ENCODE assay signal across 1 cellular context in the genomic region with DNA sequence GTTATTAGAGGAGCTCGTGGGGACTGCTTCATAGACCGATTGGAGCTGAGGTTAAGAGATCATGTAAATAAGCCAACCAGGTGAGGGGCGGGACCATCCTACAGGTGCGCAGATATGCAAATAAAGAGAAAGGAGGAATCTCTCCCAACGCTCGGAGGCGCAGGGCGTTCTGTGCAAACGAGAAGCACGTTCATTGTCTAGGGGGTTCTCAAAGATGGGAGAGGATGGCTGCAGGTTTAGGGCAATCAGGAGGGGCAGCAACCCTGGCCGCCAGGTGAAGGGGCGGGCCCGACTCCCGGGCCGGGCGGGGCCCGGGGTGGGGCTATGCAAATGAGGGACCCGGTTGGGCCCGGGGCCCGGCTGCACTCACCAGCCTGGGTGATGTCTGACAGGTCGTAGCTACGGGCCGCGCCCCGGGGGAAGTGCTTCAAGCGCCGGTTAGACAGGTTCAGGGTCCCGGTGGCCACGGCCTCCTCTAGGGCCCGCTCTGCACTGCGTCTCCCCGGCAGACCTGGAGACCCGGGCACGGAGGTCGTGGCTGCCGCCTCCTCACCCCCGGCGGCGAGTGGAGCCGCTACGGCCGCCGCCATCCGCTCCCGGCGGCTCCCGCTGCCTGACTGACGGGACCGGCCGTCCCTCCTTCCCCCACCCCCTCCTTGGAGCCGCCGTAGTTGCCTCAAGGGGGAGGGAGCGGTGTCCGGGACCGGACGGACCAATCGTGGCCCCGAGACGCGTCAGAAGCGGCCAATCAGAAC.
A peak's percentile ranks its signal among the peaks of the same experiment; 100 is the strongest.
TF ChIP-seq lines count a peak whose summit lies in the region.

A gene with protein sequence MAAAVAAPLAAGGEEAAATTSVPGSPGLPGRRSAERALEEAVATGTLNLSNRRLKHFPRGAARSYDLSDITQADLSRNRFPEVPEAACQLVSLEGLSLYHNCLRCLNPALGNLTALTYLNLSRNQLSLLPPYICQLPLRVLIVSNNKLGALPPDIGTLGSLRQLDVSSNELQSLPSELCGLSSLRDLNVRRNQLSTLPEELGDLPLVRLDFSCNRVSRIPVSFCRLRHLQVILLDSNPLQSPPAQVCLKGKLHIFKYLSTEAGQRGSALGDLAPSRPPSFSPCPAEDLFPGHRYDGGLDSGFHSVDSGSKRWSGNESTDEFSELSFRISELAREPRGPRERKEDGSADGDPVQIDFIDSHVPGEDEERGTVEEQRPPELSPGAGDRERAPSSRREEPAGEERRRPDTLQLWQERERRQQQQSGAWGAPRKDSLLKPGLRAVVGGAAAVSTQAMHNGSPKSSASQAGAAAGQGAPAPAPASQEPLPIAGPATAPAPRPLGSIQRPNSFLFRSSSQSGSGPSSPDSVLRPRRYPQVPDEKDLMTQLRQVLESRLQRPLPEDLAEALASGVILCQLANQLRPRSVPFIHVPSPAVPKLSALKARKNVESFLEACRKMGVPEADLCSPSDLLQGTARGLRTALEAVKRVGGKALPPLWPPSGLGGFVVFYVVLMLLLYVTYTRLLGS (minus strand): TSS at position 619 of the 755 bp plus-strand sequence. CDS start 29 bp downstream, at position 590.

TF ChIP-seq in K562, 482 proteins besides CTCF, POLR2A, EP300 and RAD21 (continued from another document and continues in another):
- TF ChIP-seq, protein P1, sequence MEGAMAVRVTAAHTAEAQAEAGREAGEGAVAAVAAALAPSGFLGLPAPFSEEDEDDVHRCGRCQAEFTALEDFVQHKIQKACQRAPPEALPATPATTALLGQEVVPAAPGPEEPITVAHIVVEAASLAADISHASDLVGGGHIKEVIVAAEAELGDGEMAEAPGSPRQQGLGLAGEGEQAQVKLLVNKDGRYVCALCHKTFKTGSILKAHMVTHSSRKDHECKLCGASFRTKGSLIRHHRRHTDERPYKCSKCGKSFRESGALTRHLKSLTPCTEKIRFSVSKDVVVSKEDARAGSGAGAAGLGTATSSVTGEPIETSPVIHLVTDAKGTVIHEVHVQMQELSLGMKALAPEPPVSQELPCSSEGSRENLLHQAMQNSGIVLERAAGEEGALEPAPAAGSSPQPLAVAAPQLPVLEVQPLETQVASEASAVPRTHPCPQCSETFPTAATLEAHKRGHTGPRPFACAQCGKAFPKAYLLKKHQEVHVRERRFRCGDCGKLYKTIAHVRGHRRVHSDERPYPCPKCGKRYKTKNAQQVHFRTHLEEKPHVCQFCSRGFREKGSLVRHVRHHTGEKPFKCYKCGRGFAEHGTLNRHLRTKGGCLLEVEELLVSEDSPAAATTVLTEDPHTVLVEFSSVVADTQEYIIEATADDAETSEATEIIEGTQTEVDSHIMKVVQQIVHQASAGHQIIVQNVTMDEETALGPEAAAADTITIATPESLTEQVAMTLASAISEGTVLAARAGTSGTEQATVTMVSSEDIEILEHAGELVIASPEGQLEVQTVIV (CRISPR knock-in tag; IDR thresholded peaks at IDR 0.05; ENCODE audit: borderline replicate concordance), result no peak
- TF ChIP-seq ZNF445 (CRISPR knock-in tag; IDR thresholded peaks at IDR 0.05; ENCODE audit: low read depth), result peak; percentile 61; the same call in 1 of the 2 replicates
- 0 out of 2 replicates have a peak, but pooled peaks have one; percentile 22 for TF ChIP-seq PRMT5 (CRISPR knock-in tag; IDR thresholded peaks at IDR 0.05)
- TF ChIP-seq KLF1 (tag; IDR thresholded peaks at IDR 0.05), result 0 out of 2 replicates have a peak, but pooled peaks have one; percentile 16
- TF ChIP-seq DDX20 (tag; IDR thresholded peaks at IDR 0.05; ENCODE audit: low read depth), result no peak
- TF ChIP-seq, protein P2, sequence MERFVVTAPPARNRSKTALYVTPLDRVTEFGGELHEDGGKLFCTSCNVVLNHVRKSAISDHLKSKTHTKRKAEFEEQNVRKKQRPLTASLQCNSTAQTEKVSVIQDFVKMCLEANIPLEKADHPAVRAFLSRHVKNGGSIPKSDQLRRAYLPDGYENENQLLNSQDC (CRISPR knock-in tag; IDR thresholded peaks at IDR 0.05), result peak; percentile 80; the same call in 1 of the 2 replicates
- TF ChIP-seq ZNF717 (CRISPR knock-in tag; IDR thresholded peaks at IDR 0.05), result no peak
- TF ChIP-seq, protein P3, sequence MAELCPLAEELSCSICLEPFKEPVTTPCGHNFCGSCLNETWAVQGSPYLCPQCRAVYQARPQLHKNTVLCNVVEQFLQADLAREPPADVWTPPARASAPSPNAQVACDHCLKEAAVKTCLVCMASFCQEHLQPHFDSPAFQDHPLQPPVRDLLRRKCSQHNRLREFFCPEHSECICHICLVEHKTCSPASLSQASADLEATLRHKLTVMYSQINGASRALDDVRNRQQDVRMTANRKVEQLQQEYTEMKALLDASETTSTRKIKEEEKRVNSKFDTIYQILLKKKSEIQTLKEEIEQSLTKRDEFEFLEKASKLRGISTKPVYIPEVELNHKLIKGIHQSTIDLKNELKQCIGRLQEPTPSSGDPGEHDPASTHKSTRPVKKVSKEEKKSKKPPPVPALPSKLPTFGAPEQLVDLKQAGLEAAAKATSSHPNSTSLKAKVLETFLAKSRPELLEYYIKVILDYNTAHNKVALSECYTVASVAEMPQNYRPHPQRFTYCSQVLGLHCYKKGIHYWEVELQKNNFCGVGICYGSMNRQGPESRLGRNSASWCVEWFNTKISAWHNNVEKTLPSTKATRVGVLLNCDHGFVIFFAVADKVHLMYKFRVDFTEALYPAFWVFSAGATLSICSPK (IDR thresholded peaks at IDR 0.05; ENCODE audit: borderline replicate concordance), result no peak
- TF ChIP-seq, protein P4, sequence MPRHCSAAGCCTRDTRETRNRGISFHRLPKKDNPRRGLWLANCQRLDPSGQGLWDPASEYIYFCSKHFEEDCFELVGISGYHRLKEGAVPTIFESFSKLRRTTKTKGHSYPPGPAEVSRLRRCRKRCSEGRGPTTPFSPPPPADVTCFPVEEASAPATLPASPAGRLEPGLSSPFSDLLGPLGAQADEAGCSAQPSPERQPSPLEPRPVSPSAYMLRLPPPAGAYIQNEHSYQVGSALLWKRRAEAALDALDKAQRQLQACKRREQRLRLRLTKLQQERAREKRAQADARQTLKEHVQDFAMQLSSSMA (CRISPR knock-in tag; IDR thresholded peaks at IDR 0.05), result 0 out of 2 replicates have a peak, but pooled peaks have one; percentile 36
- TF ChIP-seq, protein P5, sequence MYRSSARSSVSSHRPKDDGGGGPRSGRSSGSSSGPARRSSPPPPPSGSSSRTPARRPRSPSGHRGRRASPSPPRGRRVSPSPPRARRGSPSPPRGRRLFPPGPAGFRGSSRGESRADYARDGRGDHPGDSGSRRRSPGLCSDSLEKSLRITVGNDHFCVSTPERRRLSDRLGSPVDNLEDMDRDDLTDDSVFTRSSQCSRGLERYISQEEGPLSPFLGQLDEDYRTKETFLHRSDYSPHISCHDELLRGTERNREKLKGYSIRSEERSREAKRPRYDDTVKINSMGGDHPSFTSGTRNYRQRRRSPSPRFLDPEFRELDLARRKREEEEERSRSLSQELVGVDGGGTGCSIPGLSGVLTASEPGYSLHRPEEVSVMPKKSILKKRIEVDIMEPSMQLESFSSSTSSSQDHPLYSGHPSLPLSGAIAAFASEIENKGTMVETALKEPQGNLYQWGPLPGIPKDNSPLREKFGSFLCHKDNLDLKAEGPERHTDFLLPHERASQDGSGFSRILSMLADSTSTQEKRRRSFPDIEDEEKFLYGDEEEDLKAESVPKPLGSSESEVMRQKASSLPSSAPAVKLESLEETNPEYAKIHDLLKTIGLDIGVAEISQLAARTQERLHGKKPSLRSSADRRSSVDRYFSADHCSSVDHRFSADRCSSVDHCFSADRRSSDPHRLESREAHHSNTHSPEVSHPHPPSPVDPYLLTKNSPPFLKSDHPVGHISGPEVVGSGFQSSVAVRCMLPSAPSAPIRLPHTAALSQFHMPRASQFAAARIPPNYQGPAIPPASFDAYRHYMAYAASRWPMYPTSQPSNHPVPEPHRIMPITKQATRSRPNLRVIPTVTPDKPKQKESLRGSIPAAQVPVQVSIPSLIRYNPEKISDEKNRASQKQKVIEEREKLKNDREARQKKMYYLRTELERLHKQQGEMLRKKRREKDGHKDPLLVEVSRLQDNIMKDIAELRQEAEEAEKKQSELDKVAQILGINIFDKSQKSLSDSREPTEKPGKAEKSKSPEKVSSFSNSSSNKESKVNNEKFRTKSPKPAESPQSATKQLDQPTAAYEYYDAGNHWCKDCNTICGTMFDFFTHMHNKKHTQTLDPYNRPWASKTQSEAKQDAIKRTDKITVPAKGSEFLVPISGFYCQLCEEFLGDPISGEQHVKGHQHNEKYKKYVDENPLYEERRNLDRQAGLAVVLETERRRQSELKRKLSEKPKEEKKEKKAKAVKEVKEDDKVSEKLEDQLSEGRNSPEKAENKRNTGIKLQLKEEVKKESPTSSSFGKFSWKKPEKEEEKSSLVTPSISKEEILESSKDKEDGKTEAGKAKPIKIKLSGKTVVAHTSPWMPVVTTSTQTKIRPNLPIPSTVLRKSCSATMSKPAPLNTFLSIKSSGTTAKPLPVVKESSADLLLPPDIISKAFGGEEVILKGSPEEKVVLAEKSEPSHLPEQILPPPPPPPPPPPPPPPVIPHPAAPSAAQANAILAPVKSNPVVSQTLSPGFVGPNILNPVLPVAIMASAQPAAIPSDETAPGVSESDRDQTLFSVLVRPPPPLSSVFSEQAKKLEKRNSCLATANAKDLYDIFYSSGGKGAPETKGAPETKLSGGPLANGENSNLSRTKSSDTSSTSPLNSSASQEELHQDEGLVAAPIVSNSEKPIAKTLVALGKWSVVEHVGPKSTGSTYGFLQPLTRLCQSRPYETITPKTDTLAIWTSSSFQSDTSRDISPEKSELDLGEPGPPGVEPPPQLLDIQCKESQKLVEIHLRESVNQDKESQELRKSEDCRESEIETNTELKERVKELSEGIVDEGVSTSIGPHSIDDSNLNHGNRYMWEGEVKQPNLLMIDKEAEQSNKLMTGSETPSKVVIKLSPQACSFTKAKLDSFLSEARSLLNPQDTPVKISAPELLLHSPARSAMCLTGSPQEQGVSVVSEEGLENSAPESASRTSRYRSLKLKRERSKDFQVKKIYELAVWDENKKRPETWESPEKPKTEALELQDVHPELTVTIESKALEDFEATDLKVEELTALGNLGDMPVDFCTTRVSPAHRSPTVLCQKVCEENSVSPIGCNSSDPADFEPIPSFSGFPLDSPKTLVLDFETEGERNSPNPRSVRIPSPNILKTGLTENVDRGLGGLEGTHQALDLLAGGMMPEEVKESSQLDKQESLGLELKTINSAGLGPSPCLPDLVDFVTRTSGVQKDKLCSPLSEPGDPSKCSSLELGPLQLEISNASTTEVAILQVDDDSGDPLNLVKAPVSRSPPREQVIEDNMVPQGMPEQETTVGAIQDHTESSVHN (IDR thresholded peaks at IDR 0.05; ENCODE audit: borderline replicate concordance in 1 of 2, low read depth in 1 of 2), result no peak
- TF ChIP-seq, protein P6, sequence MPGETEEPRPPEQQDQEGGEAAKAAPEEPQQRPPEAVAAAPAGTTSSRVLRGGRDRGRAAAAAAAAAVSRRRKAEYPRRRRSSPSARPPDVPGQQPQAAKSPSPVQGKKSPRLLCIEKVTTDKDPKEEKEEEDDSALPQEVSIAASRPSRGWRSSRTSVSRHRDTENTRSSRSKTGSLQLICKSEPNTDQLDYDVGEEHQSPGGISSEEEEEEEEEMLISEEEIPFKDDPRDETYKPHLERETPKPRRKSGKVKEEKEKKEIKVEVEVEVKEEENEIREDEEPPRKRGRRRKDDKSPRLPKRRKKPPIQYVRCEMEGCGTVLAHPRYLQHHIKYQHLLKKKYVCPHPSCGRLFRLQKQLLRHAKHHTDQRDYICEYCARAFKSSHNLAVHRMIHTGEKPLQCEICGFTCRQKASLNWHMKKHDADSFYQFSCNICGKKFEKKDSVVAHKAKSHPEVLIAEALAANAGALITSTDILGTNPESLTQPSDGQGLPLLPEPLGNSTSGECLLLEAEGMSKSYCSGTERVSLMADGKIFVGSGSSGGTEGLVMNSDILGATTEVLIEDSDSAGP (CRISPR knock-in tag; IDR thresholded peaks at IDR 0.05), result 0 out of 2 replicates have a peak, but pooled peaks have one; percentile 35
- TF ChIP-seq ZNF3 (CRISPR knock-in tag; IDR thresholded peaks at IDR 0.05), result no peak
- peak; percentile 43 for TF ChIP-seq RBBP5 (IDR thresholded peaks at IDR 0.05; ENCODE audit: borderline replicate concordance, insufficient read depth, low read length, poor library complexity, severe bottlenecking)
- TF ChIP-seq, protein P7, sequence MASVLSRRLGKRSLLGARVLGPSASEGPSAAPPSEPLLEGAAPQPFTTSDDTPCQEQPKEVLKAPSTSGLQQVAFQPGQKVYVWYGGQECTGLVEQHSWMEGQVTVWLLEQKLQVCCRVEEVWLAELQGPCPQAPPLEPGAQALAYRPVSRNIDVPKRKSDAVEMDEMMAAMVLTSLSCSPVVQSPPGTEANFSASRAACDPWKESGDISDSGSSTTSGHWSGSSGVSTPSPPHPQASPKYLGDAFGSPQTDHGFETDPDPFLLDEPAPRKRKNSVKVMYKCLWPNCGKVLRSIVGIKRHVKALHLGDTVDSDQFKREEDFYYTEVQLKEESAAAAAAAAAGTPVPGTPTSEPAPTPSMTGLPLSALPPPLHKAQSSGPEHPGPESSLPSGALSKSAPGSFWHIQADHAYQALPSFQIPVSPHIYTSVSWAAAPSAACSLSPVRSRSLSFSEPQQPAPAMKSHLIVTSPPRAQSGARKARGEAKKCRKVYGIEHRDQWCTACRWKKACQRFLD (CRISPR knock-in tag; IDR thresholded peaks at IDR 0.05), result no peak
- TF ChIP-seq SMARCA4 (IDR thresholded peaks at IDR 0.05), result no peak
- 0 out of 2 replicates have a peak, but pooled peaks have one; percentile 29 for TF ChIP-seq ZNF324 (CRISPR knock-in tag; IDR thresholded peaks at IDR 0.05)
- TF ChIP-seq, protein P8, sequence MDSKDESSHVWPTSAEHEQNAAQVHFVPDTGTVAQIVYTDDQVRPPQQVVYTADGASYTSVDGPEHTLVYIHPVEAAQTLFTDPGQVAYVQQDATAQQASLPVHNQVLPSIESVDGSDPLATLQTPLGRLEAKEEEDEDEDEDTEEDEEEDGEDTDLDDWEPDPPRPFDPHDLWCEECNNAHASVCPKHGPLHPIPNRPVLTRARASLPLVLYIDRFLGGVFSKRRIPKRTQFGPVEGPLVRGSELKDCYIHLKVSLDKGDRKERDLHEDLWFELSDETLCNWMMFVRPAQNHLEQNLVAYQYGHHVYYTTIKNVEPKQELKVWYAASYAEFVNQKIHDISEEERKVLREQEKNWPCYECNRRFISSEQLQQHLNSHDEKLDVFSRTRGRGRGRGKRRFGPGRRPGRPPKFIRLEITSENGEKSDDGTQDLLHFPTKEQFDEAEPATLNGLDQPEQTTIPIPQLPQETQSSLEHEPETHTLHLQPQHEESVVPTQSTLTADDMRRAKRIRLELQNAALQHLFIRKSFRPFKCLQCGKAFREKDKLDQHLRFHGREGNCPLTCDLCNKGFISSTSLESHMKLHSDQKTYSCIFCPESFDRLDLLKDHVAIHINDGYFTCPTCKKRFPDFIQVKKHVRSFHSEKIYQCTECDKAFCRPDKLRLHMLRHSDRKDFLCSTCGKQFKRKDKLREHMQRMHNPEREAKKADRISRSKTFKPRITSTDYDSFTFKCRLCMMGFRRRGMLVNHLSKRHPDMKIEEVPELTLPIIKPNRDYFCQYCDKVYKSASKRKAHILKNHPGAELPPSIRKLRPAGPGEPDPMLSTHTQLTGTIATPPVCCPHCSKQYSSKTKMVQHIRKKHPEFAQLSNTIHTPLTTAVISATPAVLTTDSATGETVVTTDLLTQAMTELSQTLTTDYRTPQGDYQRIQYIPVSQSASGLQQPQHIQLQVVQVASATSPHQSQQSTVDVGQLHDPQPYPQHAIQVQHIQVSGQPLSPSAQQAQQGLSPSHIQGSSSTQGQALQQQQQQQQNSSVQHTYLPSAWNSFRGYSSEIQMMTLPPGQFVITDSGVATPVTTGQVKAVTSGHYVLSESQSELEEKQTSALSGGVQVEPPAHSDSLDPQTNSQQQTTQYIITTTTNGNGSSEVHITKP (IDR thresholded peaks at IDR 0.05; ENCODE audit: partially characterized antibody), result no peak
- TF ChIP-seq ZNF785 (CRISPR knock-in tag; IDR thresholded peaks at IDR 0.05), result no peak
- no peak for TF ChIP-seq PURB (CRISPR knock-in tag; IDR thresholded peaks at IDR 0.05; ENCODE audit: low read depth)
- TF ChIP-seq SETDB1 (IDR thresholded peaks at IDR 0.05; ENCODE audit: low read length), result no peak
- peak; percentile 89 for TF ChIP-seq PRPF4 (IDR thresholded peaks at IDR 0.05; ENCODE audit: insufficient read depth, low read depth, low read length, poor library complexity, severe bottlenecking)
- no peak for TF ChIP-seq ZNF143 (CRISPR knock-in tag; IDR thresholded peaks at IDR 0.05)
- TF ChIP-seq FIP1L1 (IDR thresholded peaks at IDR 0.05; ENCODE audit: low read depth, low read length, poor library complexity, severe bottlenecking), result peak; percentile 95
- TF ChIP-seq ZNF133 (CRISPR knock-in tag; IDR thresholded peaks at IDR 0.05), result 0 out of 2 replicates have a peak, but pooled peaks have one; percentile 23
